Comparison of ENCODE assay signal across 22 cellular contexts in the genomic region with DNA sequence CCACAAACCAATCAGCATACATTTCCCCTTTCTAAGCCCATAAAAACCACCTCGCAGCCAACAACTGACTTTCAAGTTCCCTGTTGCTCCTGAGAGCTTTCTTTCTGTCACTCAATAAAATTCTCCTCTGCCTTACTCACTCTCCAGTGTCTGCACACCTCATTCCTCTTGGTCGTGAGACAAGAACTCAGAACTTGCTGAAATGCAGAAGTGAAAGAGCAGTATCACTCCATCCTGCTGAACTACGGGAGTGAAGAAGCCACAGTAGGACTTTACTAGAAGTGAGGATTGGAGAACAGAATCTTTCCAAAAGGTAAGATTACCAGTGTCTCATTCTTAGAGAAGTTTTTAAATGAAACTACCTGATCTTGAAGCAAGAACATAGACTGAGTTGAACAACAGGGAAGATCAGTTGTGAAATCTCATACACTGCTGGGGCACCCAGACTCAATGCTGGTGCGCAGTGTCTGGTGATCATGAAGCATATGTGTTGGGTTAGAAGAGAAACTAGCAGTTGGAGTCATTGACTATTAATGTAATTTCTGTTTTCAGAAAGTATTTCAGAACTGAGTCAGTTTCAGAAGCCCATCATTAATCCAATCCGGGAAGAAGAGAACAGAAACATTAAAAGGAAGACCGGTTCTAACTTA.
A peak's percentile ranks its signal among the peaks of the same experiment; 100 is the strongest.
DNase-seq lines count a peak whose midpoint lies in the region; ATAC-seq lines count a peak whose summit lies in the region.
"Had no signal": no experiment of that assay in that cellular context is flagged by ENCODE, and none has a peak within 500 bp of the region (broad histone marks: within the 10 kb centered on the region; RNA-seq: fewer than 3 reads in every experiment).

No MANE protein-coding gene starts in this region.

- H3K27me3 Mint-ChIP-seq in natural killer cell treated with Interleukin-12 subunit alpha and Interleukin-12 subunit beta and Interleukin-15 and Interleukin-18, amount 100 ng/mL, for 72 hours: no peaks in the 10 kb centered on the region
- H3K27me3 Mint-ChIP-seq: CD4-positive, CD25-positive, alpha-beta regulatory T cell; IgD-negative memory B cell had no signal

- peaks cover 16% of the 10 kb centered on the region for H3K9me3 Mint-ChIP-seq in natural killer cell treated with Interleukin-12 subunit alpha and Interleukin-12 subunit beta and Interleukin-15 and Interleukin-18, amount 100 ng/mL, for 72 hours

- no peaks in the 10 kb centered on the region for H3K36me3 Mint-ChIP-seq in natural killer cell treated with Interleukin-12 subunit alpha and Interleukin-12 subunit beta and Interleukin-15 and Interleukin-18, amount 100 ng/mL, for 72 hours
- H3K36me3 Mint-ChIP-seq: CD4-positive, CD25-positive, alpha-beta regulatory T cell; IgD-negative memory B cell had no signal

- in situ Hi-C loops in KBM-7 (cut with MboI; ENCODE audit: low pct_unique_long_range_greater_than_20kb, low sequenced_read_pairs): no loop called here

- DNase-seq in HT1080 (ENCODE audit: low read depth): peak; percentile 2
- DNase-seq in KBM-7: peak; percentile 7
- peak; percentile 19 for DNase-seq in NAMALWA (ENCODE audit: low spot score)
- peak; percentile 44 for DNase-seq in OCI-M1 (lab: John Stamatoyannopoulos, UW)
- no peak for DNase-seq in natural killer cell treated with Interleukin-12 subunit alpha and Interleukin-12 subunit beta and Interleukin-15 and Interleukin-18, amount 100 ng/mL, for 72 hours (ENCODE audit: low spot score)
- no peak for DNase-seq in NCI-H82 (lab: John Stamatoyannopoulos, UW)
- DNase-seq: CD4-positive, CD25-positive, alpha-beta regulatory T cell; DND-41; GOT3; Kasumi-1; MG63; NCI-H1417 treated with DMSO at 0.1 percent for 48 hours; NCI-H187; NCI-H2107; NCI-H446 treated with DMSO at 0.1 percent for 48 hours; NCI-H69; SHP77 treated with DMSO at 0.1 percent for 48 hours; T-helper 1 cell had no signal

- H3K4me1 Mint-ChIP-seq in natural killer cell treated with Interleukin-12 subunit alpha and Interleukin-12 subunit beta and Interleukin-15 and Interleukin-18, amount 100 ng/mL, for 72 hours (ENCODE audit: low read depth in 2 of 2): no peaks in the 10 kb centered on the region
- H3K4me1 Mint-ChIP-seq: CD4-positive, CD25-positive, alpha-beta regulatory T cell had no signal

- no peak overlapping the region for H3K27ac Mint-ChIP-seq in natural killer cell treated with Interleukin-12 subunit alpha and Interleukin-12 subunit beta and Interleukin-15 and Interleukin-18, amount 100 ng/mL, for 72 hours
- H3K27ac Mint-ChIP-seq: CD4-positive, CD25-positive, alpha-beta regulatory T cell; IgD-negative memory B cell had no signal

- ATAC-seq in natural killer cell treated with Interleukin-12 subunit alpha and Interleukin-12 subunit beta and Interleukin-15 and Interleukin-18, amount 100 ng/mL, for 72 hours: no peak
- ATAC-seq in HG02623 (IDR thresholded peaks at IDR 0.05; ENCODE audit: unreplicated experiment): no peak
- ATAC-seq: HCT116, SK-N-SH treated with all-trans-retinoic acid at 6 μM for 48 hours had no signal

- H3K4me3 Mint-ChIP-seq in natural killer cell treated with Interleukin-12 subunit alpha and Interleukin-12 subunit beta and Interleukin-15 and Interleukin-18, amount 100 ng/mL, for 72 hours: no peak overlapping the region
- H3K4me3 Mint-ChIP-seq: CD4-positive, CD25-positive, alpha-beta regulatory T cell; IgD-negative memory B cell had no signal

Comparison
In these comparisons a context has a peak if more than half of its experiments do, and no peak if none do; other contexts are left out.
1. DNase-seq: peak in HT1080 (single experiment), KBM-7 (single experiment), NAMALWA (single experiment) and OCI-M1 (single experiment); none in natural killer cell treated with Interleukin-12 subunit alpha and Interleukin-12 subunit beta and Interleukin-15 and Interleukin-18, amount 100 ng/mL, for 72 hours (single experiment) and NCI-H82 (single experiment).